ENCODE assay signal across 1 cellular context in genomic region chr13:85825454-85825853, GRCh38.
TF ChIP-seq lines count a peak whose summit lies in the region.

No MANE protein-coding gene starts in this region.

TF ChIP-seq in IMR-90, 13 proteins besides CTCF, POLR2A, EP300 and RAD21 (continued from another document):
- TF ChIP-seq, protein P1, sequence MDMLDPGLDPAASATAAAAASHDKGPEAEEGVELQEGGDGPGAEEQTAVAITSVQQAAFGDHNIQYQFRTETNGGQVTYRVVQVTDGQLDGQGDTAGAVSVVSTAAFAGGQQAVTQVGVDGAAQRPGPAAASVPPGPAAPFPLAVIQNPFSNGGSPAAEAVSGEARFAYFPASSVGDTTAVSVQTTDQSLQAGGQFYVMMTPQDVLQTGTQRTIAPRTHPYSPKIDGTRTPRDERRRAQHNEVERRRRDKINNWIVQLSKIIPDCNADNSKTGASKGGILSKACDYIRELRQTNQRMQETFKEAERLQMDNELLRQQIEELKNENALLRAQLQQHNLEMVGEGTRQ (IDR thresholded peaks at IDR 0.05; ENCODE audit: low read depth, low read length), result no peak
- TF ChIP-seq MAFK (IDR thresholded peaks at IDR 0.05; ENCODE audit: low read depth, low read length), result no peak
- no peak for TF ChIP-seq MXI1 (IDR thresholded peaks at IDR 0.05; ENCODE audit: borderline replicate concordance, low read depth, low read length)
- TF ChIP-seq NFE2L2 (IDR thresholded peaks at IDR 0.05; ENCODE audit: low read depth, low read length), result no peak
- no peak for TF ChIP-seq BHLHE40 (IDR thresholded peaks at IDR 0.05; ENCODE audit: low read depth, low read length)
- no peak for TF ChIP-seq SMC3 (IDR thresholded peaks at IDR 0.05; ENCODE audit: low read depth, low read length)
- no peak for TF ChIP-seq CEBPB (IDR thresholded peaks at IDR 0.05; ENCODE audit: low read depth, low read length)
- no peak for TF ChIP-seq RCOR1 (IDR thresholded peaks at IDR 0.05; ENCODE audit: insufficient replicate concordance, low read length)
- no peak for TF ChIP-seq CHD1 (IDR thresholded peaks at IDR 0.05; ENCODE audit: low read depth, low read length)
- no peak for TF ChIP-seq RFX5 (IDR thresholded peaks at IDR 0.05; ENCODE audit: low read depth, low read length)
- no peak for TF ChIP-seq MAZ (IDR thresholded peaks at IDR 0.05; ENCODE audit: borderline replicate concordance, low read depth, low read length)
